ENCODE assay signal across 2 cellular contexts in genomic region chr16:11535494-11535893, GRCh38.
A peak's percentile ranks its signal among the peaks of the same experiment; 100 is the strongest.
TF ChIP-seq lines count a peak whose summit lies in the region.

No MANE protein-coding gene starts in this region.

TF ChIP-seq in IMR-90, 13 proteins besides CTCF, POLR2A, EP300 and RAD21:
- peak; percentile 19; the same call in 1 of the 2 replicates for TF ChIP-seq CEBPB (IDR thresholded peaks at IDR 0.05; ENCODE audit: low read depth, low read length)
- TF ChIP-seq ELK1 (IDR thresholded peaks at IDR 0.05; ENCODE audit: borderline replicate concordance, low read depth, low read length): no peak

TF ChIP-seq in liver, 16 proteins besides CTCF, POLR2A, EP300 and RAD21:
- TF ChIP-seq RXRA (IDR thresholded peaks at IDR 0.05) (peak; percentile 72 to 94), MAX (IDR thresholded peaks at IDR 0.05) (peak; percentile 85), ATF3 (IDR thresholded peaks at IDR 0.05) (peak; percentile 67), TAF1 (conservative IDR thresholded peaks at IDR 0.05) (no peak), HNF4A (conservative IDR thresholded peaks at IDR 0.05) (peak; percentile 53 to 78), SP1 (IDR thresholded peaks at IDR 0.05) (peak; percentile 74), HNF4G (IDR thresholded peaks at IDR 0.05) (peak; percentile 6), JUND (IDR thresholded peaks at IDR 0.05) (peak; percentile 51 to 89), FOXA2 (IDR thresholded peaks at IDR 0.05) (peak; percentile 86), ZBTB33 (IDR thresholded peaks at IDR 0.05) (peak; percentile 81), GABPA (IDR thresholded peaks at IDR 0.05 in 1 of 2, conservative IDR thresholded peaks at IDR 0.05 in 1 of 2) (peak in 1 of 2 donors; percentile 38), YY1 (IDR thresholded peaks at IDR 0.05) (peak; percentile 90), NR2F2 (IDR thresholded peaks at IDR 0.05) (peak; percentile 17), REST (IDR thresholded peaks at IDR 0.05) (peak; percentile 77), EGR1 (IDR thresholded peaks at IDR 0.05; ENCODE audit: low read depth in 2 of 2) (peak in 1 of 2 donors; percentile 70), FOXA1 (IDR thresholded peaks at IDR 0.05) (peak; percentile 92)
